18 cellular contexts compared by ENCODE assay signal in the genomic region with DNA sequence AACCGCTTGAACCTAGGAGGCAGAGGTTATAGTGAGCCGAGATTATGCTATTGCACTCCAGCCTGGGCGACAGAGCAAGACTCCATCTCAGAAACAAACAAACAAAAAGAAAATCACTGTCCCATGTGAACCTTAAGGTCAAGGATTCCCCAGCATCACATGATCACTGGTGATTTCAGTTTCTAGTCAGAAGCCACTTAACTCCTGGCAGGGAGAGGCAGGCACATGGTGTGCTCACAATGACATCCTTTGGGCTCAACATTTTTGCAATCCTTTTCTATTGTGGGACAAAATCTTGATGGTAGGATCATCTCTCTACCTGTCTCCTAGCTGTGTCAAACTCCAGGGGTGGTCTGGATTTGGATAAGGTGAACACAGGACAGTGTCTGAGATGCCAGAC. TPM values are rescaled to one million over a fixed set of nuclear protein-coding genes. Genes with fewer than 3 reads are reported as not detected.
DNase-seq lines count a peak whose midpoint lies in the region; ATAC-seq and TF ChIP-seq lines count a peak whose summit lies in the region.
"Had no signal": no experiment of that assay in that cellular context is flagged by ENCODE, and none has a peak within 500 bp of the region (broad histone marks: within the 10 kb centered on the region; RNA-seq: fewer than 3 reads in every experiment).

No MANE protein-coding gene starts in this region.

- no peak for DNase-seq in activated T-cell treated with anti-CD3 and anti-CD28 coated beads, Interleukin-2, amount 50 U/mL, for 24 hours
- DNase-seq in activated T-cell treated with anti-CD3 and anti-CD28 coated beads, Interleukin-2, amount 50 U/mL, for 48 hours = no peak
- no peak for DNase-seq in body of pancreas
- no peak for DNase-seq in right atrium auricular region (ENCODE audit: low spot score)
- no peak for DNase-seq in spleen
- no peak for DNase-seq in tibial nerve (ENCODE audit: low spot score in 2 of 2)
- no peak for DNase-seq in EL
- DNase-seq: Caco-2, H7, Karpas-422, NCI-H187 treated with DMSO at 0.1 percent for 48 hours, NCI-H2171, NCI-H774, Peyer's patch, SIG-M5 had no signal

- no peak for TF ChIP-seq EP300 in tibial nerve (IDR thresholded peaks at IDR 0.05)

- peaks cover 87% of the 10 kb centered on the region for H3K36me3 Mint-ChIP-seq in activated T-cell treated with anti-CD3 and anti-CD28 coated beads, Interleukin-2, amount 50 U/mL, for 24 hours (ENCODE audit: low read depth)

- H3K9me3 ChIP-seq in body of pancreas (no peaks in the 10 kb centered on the region), right atrium auricular region (no peaks in the 10 kb centered on the region), spleen (no peaks in the 10 kb centered on the region), tibial nerve (no peaks in the 10 kb centered on the region)
- H3K9me3 ChIP-seq: Caco-2, Peyer's patch had no signal

- peaks cover 4% of the 10 kb centered on the region for H3K4me1 Mint-ChIP-seq in activated T-cell treated with anti-CD3 and anti-CD28 coated beads, Interleukin-2, amount 50 U/mL, for 24 hours (ENCODE audit: low read depth)

- H3K27me3 Mint-ChIP-seq in activated T-cell treated with anti-CD3 and anti-CD28 coated beads, Interleukin-2, amount 50 U/mL, for 24 hours = no peaks in the 10 kb centered on the region

- no peaks in the 10 kb centered on the region for H3K9me3 Mint-ChIP-seq in activated T-cell treated with anti-CD3 and anti-CD28 coated beads, Interleukin-2, amount 50 U/mL, for 24 hours

- H3K4me1 ChIP-seq in body of pancreas = no peaks in the 10 kb centered on the region
- H3K4me1 ChIP-seq in right atrium auricular region = peaks cover 0 to 26% of the 10 kb centered on the region in 2 donors
- H3K4me1 ChIP-seq in spleen = peaks cover 0 to 28% (median 4%) of the 10 kb centered on the region in 6 donors
- no peaks in the 10 kb centered on the region for H3K4me1 ChIP-seq in tibial nerve
- H3K4me1 ChIP-seq: BLaER1 treated with 17β-estradiol and CSF1 and Interleukin-3, amounts not matched to agents 10 nM and 100 nM; Caco-2; Peyer's patch had no signal

- H3K4me3 ChIP-seq in body of pancreas (no peak overlapping the region), right atrium auricular region (no peak overlapping the region), spleen (no peak overlapping the region), tibial nerve (no peak overlapping the region)
- H3K4me3 ChIP-seq: BLaER1 treated with 17β-estradiol and CSF1 and Interleukin-3, amounts not matched to agents 10 nM and 100 nM; Peyer's patch had no signal

- no peak overlapping the region for H3K4me3 Mint-ChIP-seq in activated T-cell treated with anti-CD3 and anti-CD28 coated beads, Interleukin-2, amount 50 U/mL, for 24 hours

- H3K36me3 ChIP-seq in body of pancreas (replicated peaks in 1 of 2; ENCODE audit: insufficient read depth in 1 of 2, low read depth in 2 of 2) = peaks cover 15 to 46% of the 10 kb centered on the region in 2 donors
- peaks cover 75% of the 10 kb centered on the region for H3K36me3 ChIP-seq in right atrium auricular region
- H3K36me3 ChIP-seq in spleen = peaks cover 10 to 98% (median 85%) of the 10 kb centered on the region in 6 donors
- peaks cover 9 to 87% (median 59%) of the 10 kb centered on the region in 3 donors for H3K36me3 ChIP-seq in tibial nerve

- peak overlapping the region; percentile 44 for H3K27ac Mint-ChIP-seq in activated T-cell treated with anti-CD3 and anti-CD28 coated beads, Interleukin-2, amount 50 U/mL, for 24 hours

- ATAC-seq in body of pancreas (peak; percentile 27), GM21423 (IDR thresholded peaks at IDR 0.05; ENCODE audit: unreplicated experiment) (no peak)

- WGBS in body of pancreas, 2 donors = 83 to 87% methylated on average over 3 of the region's 3 CpGs
- 74 to 88% (median 82%) methylated on average over 3 of the region's 3 CpGs for WGBS in spleen, 5 donors
- WGBS in tibial nerve, 2 donors = 76 to 90% methylated on average over 3 of the region's 3 CpGs

- TF ChIP-seq POLR2A in body of pancreas (IDR thresholded peaks at IDR 0.05) = no peak
- TF ChIP-seq POLR2A in spleen (IDR thresholded peaks at IDR 0.05) = no peak
- TF ChIP-seq POLR2A in tibial nerve (IDR thresholded peaks at IDR 0.05) = no peak

- H3K27ac ChIP-seq in body of pancreas (no peak overlapping the region), right atrium auricular region (peak overlapping the region; percentile 63 to 68), spleen (peak overlapping the region in 7 of 8 donors; percentile 23 to 60 (median 39)), tibial nerve (no peak overlapping the region)
- H3K27ac ChIP-seq: 22Rv1; BLaER1 treated with 17β-estradiol and CSF1 and Interleukin-3, amounts not matched to agents 10 nM and 100 nM; Peyer's patch had no signal

- TF ChIP-seq CTCF in body of pancreas (IDR thresholded peaks at IDR 0.05) (no peak), right atrium auricular region (IDR thresholded peaks at IDR 0.05) (no peak), spleen (IDR thresholded peaks at IDR 0.05 in 8 of 11, conservative IDR thresholded peaks at IDR 0.05 in 3 of 11) (no peak), tibial nerve (IDR thresholded peaks at IDR 0.05) (no peak)

- intact Hi-C loops in body of pancreas (cut with DNase I) (no loop called here), spleen (cut with DNase I; ENCODE audit: low total_unique reads) (no loop called here)

- H3K27me3 ChIP-seq in body of pancreas (no peaks in the 10 kb centered on the region), right atrium auricular region (no peaks in the 10 kb centered on the region), spleen (replicated peaks in 1 of 7) (no peaks in the 10 kb centered on the region), tibial nerve (no peaks in the 10 kb centered on the region)
- H3K27me3 ChIP-seq: BLaER1 treated with 17β-estradiol and CSF1 and Interleukin-3, amounts not matched to agents 10 nM and 100 nM; Peyer's patch had no signal

RNA-seq across cellular contexts. Expression of a gene that starts 12.1 kb away (rescaled TPM):
- 10 to 100 TPM; 11.2 to 19.4 TPM for total RNA-seq in body of pancreas
- 10 to 100 TPM; 12.3 to 17.9 TPM for total RNA-seq in right atrium auricular region
- 10 to 100 TPM; 24.9 to 51.3 (median 48.9) TPM for total RNA-seq in spleen
- polyA plus RNA-seq in spleen = 10 to 100 TPM; 13.9 to 24.8 (median 21.9) TPM
- 10 to 100 TPM; 26.4 to 58.5 (median 55.9) TPM for total RNA-seq in tibial nerve

RNA-seq across cellular contexts. Expression of a gene that starts 35.1 kb away (rescaled TPM):
- total RNA-seq in body of pancreas (10 to 100 TPM; 15.3 to 33.6 TPM), right atrium auricular region (10 to 100 TPM; 23.6 to 41.0 TPM), spleen (100 to 1,000 TPM in 4 of 7 donors, 10 to 100 TPM in 3; 50.7 to 146 (median 124) TPM), tibial nerve (10 to 100 TPM; 34.7 to 69.6 (median 36.0) TPM)
- 10 to 100 TPM; 10.3 to 35.9 (median 14.2) TPM for polyA plus RNA-seq in spleen

RNA-seq across cellular contexts. Expression of a gene that starts 51.3 kb away (rescaled TPM):
- total RNA-seq in body of pancreas (100 to 1,000 TPM; 147 to 196 TPM), right atrium auricular region (10 to 100 TPM; 66.5 to 78.2 TPM), spleen (100 to 1,000 TPM; 121 to 236 (median 140) TPM), tibial nerve (100 to 1,000 TPM; 170 to 248 (median 183) TPM)
- 100 to 1,000 TPM in 1 of 3 donors, 10 to 100 TPM in 2; 41.2 to 131 (median 87.8) TPM for polyA plus RNA-seq in spleen

Comparison
In these comparisons a context has a peak if more than half of its experiments do, and no peak if none do; other contexts are left out.
1. H3K27ac ChIP-seq: peak in right atrium auricular region (2 of 2) and spleen (7 of 8); none in body of pancreas (0 of 4) and tibial nerve (0 of 4).